In the genomic region with DNA sequence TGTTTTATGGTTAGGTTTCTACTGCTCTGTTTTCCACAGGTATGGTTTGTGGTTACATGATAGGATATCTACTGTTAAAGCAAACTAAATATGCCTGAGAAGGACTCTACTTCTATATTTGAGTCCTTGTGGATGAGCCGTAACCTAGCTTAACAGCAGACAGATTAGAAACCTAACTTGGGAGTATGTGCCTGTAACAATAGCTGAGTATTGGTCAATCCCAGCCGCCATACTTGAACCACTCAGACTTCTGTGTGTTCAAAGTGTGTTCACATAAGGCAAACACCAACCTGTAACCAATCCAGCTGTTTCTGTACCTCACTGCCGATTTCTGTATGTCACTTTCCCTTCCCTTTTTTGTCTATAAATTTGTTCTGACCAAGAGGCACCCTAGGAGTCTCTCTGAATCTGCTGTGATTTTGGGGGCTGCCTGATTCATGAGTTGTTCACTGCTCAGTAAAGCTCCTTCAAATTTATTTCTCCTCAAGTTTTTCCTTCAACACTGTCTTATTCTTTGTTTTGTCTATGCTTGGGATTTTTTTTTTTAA, we compare ENCODE assay signal across 1 cellular context.
TF ChIP-seq lines count a peak whose summit lies in the region.

No MANE protein-coding gene starts in this region.

TF ChIP-seq in WTC11, 78 proteins besides CTCF, POLR2A, EP300 and RAD21 (continued from another document):
- TF ChIP-seq, protein P1, sequence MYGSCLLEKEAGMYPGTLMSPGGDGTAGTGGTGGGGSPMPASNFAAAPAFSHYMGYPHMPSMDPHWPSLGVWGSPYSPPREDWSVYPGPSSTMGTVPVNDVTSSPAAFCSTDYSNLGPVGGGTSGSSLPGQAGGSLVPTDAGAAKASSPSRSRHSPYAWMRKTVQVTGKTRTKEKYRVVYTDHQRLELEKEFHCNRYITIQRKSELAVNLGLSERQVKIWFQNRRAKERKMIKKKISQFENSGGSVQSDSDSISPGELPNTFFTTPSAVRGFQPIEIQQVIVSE (CRISPR knock-in tag; IDR thresholded peaks at IDR 0.05; ENCODE audit: borderline replicate concordance), result no peak
- TF ChIP-seq NR3C1 (CRISPR knock-in tag; conservative IDR thresholded peaks at IDR 0.05; ENCODE audit: low read depth), result no peak
- TF ChIP-seq SOX15 (CRISPR knock-in tag; IDR thresholded peaks at IDR 0.05), result no peak
- TF ChIP-seq JAZF1 (CRISPR knock-in tag; IDR thresholded peaks at IDR 0.05), result no peak
- TF ChIP-seq, protein P2, sequence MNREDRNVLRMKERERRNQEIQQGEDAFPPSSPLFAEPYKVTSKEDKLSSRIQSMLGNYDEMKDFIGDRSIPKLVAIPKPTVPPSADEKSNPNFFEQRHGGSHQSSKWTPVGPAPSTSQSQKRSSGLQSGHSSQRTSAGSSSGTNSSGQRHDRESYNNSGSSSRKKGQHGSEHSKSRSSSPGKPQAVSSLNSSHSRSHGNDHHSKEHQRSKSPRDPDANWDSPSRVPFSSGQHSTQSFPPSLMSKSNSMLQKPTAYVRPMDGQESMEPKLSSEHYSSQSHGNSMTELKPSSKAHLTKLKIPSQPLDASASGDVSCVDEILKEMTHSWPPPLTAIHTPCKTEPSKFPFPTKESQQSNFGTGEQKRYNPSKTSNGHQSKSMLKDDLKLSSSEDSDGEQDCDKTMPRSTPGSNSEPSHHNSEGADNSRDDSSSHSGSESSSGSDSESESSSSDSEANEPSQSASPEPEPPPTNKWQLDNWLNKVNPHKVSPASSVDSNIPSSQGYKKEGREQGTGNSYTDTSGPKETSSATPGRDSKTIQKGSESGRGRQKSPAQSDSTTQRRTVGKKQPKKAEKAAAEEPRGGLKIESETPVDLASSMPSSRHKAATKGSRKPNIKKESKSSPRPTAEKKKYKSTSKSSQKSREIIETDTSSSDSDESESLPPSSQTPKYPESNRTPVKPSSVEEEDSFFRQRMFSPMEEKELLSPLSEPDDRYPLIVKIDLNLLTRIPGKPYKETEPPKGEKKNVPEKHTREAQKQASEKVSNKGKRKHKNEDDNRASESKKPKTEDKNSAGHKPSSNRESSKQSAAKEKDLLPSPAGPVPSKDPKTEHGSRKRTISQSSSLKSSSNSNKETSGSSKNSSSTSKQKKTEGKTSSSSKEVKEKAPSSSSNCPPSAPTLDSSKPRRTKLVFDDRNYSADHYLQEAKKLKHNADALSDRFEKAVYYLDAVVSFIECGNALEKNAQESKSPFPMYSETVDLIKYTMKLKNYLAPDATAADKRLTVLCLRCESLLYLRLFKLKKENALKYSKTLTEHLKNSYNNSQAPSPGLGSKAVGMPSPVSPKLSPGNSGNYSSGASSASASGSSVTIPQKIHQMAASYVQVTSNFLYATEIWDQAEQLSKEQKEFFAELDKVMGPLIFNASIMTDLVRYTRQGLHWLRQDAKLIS (CRISPR knock-in tag; IDR thresholded peaks at IDR 0.05; ENCODE audit: borderline replicate concordance), result no peak
- TF ChIP-seq NFATC4 (CRISPR knock-in tag; IDR thresholded peaks at IDR 0.05), result no peak
- TF ChIP-seq TCF7 (CRISPR knock-in tag; IDR thresholded peaks at IDR 0.05; ENCODE audit: low read depth), result no peak
- TF ChIP-seq, protein P3, sequence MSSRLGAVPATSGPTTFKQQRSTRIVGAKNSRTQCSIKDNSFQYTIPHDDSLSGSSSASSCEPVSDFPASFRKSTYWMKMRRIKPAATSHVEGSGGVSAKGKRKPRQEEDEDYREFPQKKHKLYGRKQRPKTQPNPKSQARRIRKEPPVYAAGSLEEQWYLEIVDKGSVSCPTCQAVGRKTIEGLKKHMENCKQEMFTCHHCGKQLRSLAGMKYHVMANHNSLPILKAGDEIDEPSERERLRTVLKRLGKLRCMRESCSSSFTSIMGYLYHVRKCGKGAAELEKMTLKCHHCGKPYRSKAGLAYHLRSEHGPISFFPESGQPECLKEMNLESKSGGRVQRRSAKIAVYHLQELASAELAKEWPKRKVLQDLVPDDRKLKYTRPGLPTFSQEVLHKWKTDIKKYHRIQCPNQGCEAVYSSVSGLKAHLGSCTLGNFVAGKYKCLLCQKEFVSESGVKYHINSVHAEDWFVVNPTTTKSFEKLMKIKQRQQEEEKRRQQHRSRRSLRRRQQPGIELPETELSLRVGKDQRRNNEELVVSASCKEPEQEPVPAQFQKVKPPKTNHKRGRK (CRISPR knock-in tag; IDR thresholded peaks at IDR 0.05; ENCODE audit: borderline replicate concordance), result no peak
- no peak for TF ChIP-seq MAX (CRISPR knock-in tag; IDR thresholded peaks at IDR 0.05)
- no peak for TF ChIP-seq ATF2 (CRISPR knock-in tag; IDR thresholded peaks at IDR 0.05; ENCODE audit: borderline replicate concordance, low read depth)
